ENCODE assay signal across 8 cellular contexts in the genomic region with DNA sequence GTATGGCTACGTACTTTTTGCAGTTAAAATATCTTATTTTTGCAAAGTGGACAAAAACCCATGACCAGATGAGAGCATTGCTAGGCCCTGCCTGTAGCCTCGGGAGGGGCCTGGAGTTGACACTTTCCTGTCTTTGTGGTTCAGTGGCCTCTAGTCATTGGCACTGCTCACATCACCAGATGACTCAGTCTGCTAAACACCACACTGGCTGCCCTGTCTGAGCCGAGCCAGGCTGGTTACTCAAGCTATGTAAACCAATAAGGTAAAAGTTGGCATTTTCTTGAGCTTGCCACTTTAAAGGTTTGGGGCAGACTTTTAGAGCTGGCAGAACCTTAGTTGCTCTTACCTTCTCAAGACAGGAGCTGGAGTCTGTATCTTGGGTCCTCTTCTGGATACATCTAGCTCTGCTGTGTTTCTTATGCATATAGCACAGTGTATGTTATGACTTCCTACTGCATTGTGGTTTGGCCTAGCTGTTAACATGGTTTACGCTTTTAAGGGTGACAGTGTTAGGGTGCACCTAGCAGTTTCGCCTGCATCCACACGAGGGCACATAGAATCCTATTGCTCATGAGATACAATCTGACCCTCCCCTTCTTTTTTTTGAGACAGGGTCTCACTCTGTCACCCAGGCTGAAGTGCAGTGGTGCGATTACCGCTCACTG.
DNase-seq lines count a peak whose midpoint lies in the region; FAIRE-seq and TF ChIP-seq lines count a peak whose summit lies in the region.

No MANE protein-coding gene starts in this region.

- peak; percentile 30 for FAIRE-seq in GM12892 (lab: Jason Lieb, UNC)
- peak; percentile 98 for FAIRE-seq in H54 (lab: Jason Lieb, UNC)

- TF ChIP-seq POLR2A in GM12892 (IDR thresholded peaks at IDR 0.05; ENCODE audit: low read depth, low read length) (no peak), H54 (IDR thresholded peaks at IDR 0.05; ENCODE audit: low read depth, low read length) (no peak)

- no peak for DNase-seq in GM12892 (ENCODE audit: insufficient read length)
- peak; percentile 72 for DNase-seq in H54 (ENCODE audit: insufficient read length, low spot score)
- DNase-seq in LoVo (ENCODE audit: low spot score), result peak; percentile 73
- peak; percentile 10 for DNase-seq in activated T-cell treated with anti-CD3 and anti-CD28 coated beads for 24 hours (ENCODE audit: low read depth)
- peak; percentile 50 for DNase-seq in glomerular endothelial cell (ENCODE audit: extremely low read depth, low read depth, low spot score)
- peak; percentile 30 for DNase-seq in stimulated activated CD8-positive, alpha-beta memory T cell treated with anti-CD3 and anti-CD28 coated beads, Interleukin-4, amount 100 ng/mL, for 24 hours (ENCODE audit: low read depth)
- no peak for DNase-seq in inferior parietal cortex (ENCODE audit: extremely low spot score)
- no peak for DNase-seq in cerebellar nuclear complex (lab: John Stamatoyannopoulos, UW)

Comparison
In these comparisons a context has a peak if more than half of its experiments do, and no peak if none do; other contexts are left out.
1. DNase-seq: peak in H54 (single experiment), LoVo (single experiment), activated T-cell treated with anti-CD3 and anti-CD28 coated beads for 24 hours (single experiment), glomerular endothelial cell (single experiment) and stimulated activated CD8-positive, alpha-beta memory T cell treated with anti-CD3 and anti-CD28 coated beads, Interleukin-4, amount 100 ng/mL, for 24 hours (single experiment); none in GM12892 (single experiment), inferior parietal cortex (single experiment) and cerebellar nuclear complex (0 of 2).